In the genomic region with DNA sequence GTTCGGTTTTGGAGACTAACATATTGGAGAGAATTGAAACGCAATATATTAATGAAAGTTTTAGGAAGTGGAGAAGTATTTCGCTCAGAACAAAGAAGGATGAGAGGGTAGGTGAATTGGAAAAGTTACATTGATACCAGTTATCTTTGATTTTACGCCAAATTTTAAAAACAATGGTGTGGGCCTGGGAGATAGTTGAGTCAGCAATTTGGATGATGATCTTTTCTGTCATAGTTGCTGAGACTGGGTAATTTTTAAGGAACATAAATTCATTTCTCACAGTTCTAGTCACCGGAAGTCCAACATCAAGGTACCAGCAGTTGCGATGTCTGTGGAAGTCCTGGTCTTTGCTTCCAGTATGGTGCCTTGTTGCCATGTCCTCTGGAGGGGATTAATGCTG, we compare ENCODE assay signal across 8 cellular contexts.
"Had no signal": no experiment of that assay in that cellular context is flagged by ENCODE, and none has a peak within 500 bp of the region (broad histone marks: within the 10 kb centered on the region; RNA-seq: fewer than 3 reads in every experiment).

No MANE protein-coding gene starts in this region.

- DNase-seq: GDM1, GF-D8 had no signal

- FAIRE-seq: G401.6, GM12878, GM12891, GM12892, GM18507, GM19239 had no signal

- H3K4me3 ChIP-seq: GM12878 had no signal

- ATAC-seq: GM12878 had no signal
